ENCODE assay signal across 37 cellular contexts in genomic region chr4:93187441-93187840, GRCh38.
"Had no signal": no experiment of that assay in that cellular context is flagged by ENCODE, and none has a peak within 500 bp of the region (broad histone marks: within the 10 kb centered on the region; RNA-seq: fewer than 3 reads in every experiment).

No MANE protein-coding gene starts in this region.

- H3K9me3 Mint-ChIP-seq: activated naive CD4-positive, alpha-beta T cell treated with anti-CD3 and anti-CD28 coated beads, Interleukin-2, amount 50 U/mL, for 24 hours; activated naive CD8-positive, alpha-beta T cell treated with anti-CD3 and anti-CD28 coated beads for 36 hours; activated naive CD8-positive, alpha-beta T cell treated with anti-CD3 and anti-CD28 coated beads, Interleukin-2, amount 10 ng/mL, durations not matched to agents 7 days and 5 days; activated T-cell treated with anti-CD3 and anti-CD28 coated beads, Interleukin-2, amount 50 U/mL, for 72 hours; activated T-helper 1 cell treated with anti-CD3 and anti-CD28 coated beads, Interleukin-12 subunit alpha, Interleukin-12 subunit beta, Interleukin-2, Interleukin-4 antibody, amounts not matched to agents 30 ng/mL and 10 ng/mL and 1 ng/mL, durations not matched to agents 14 hours and 24 hours and 36 hours had no signal

- H3K27me3 Mint-ChIP-seq: activated naive CD4-positive, alpha-beta T cell treated with anti-CD3 and anti-CD28 coated beads, Interleukin-2, amount 10 ng/mL, durations not matched to agents 7 days and 5 days; activated naive CD4-positive, alpha-beta T cell treated with anti-CD3 and anti-CD28 coated beads, Interleukin-2, amount 50 U/mL, for 24 hours; activated naive CD8-positive, alpha-beta T cell; activated naive CD8-positive, alpha-beta T cell treated with anti-CD3 and anti-CD28 coated beads for 36 hours; activated naive CD8-positive, alpha-beta T cell treated with anti-CD3 and anti-CD28 coated beads, Interleukin-2, amount 10 ng/mL, durations not matched to agents 7 days and 5 days; activated naive CD8-positive, alpha-beta T cell treated with anti-CD3 and anti-CD28 coated beads, Interleukin-2, amount 50 U/mL, for 24 hours; activated T-cell treated with anti-CD3 and anti-CD28 coated beads, Interleukin-2, amount 50 U/mL, for 24 hours; activated T-helper 17 cell treated with anti-CD3 and anti-CD28 coated beads, Interleukin-2, amount 50 U/mL, for 72 hours; brain; central memory CD8-positive, alpha-beta T cell had no signal

- DNase-seq: activated effector memory CD4-positive, alpha-beta T cell treated with anti-CD3 and anti-CD28 coated beads, Interleukin-2, amount 50 U/mL, for 16 hours; activated effector memory CD4-positive, alpha-beta T cell treated with Interleukin-2 at 50 U/mL for 16 hours; activated gamma-delta T cell; activated gamma-delta T cell treated with Interleukin-2 at 50 U/mL for 16 hours; activated naive CD4-positive, alpha-beta T cell; activated naive CD4-positive, alpha-beta T cell treated with anti-CD3 and anti-CD28 coated beads for 36 hours; activated naive CD4-positive, alpha-beta T cell treated with anti-CD3 and anti-CD28 coated beads, Interleukin-2, amount 10 ng/mL, durations not matched to agents 7 days and 5 days; activated naive CD4-positive, alpha-beta T cell treated with anti-CD3 and anti-CD28 coated beads, Interleukin-2, amount 50 U/mL, for 16 hours; activated naive CD4-positive, alpha-beta T cell treated with Interleukin-2 at 50 U/mL for 16 hours; activated naive CD8-positive, alpha-beta T cell treated with anti-CD3 and anti-CD28 coated beads for 36 hours; activated naive CD8-positive, alpha-beta T cell treated with anti-CD3 and anti-CD28 coated beads, Interleukin-2, amount 10 ng/mL, durations not matched to agents 7 days and 5 days; activated naive CD8-positive, alpha-beta T cell treated with anti-CD3 and anti-CD28 coated beads, Interleukin-2, amount 50 U/mL, for 24 hours; activated T-cell treated with anti-CD3 and anti-CD28 coated beads, Interleukin-2, amount 50 U/mL, for 1 hour; activated T-cell treated with anti-CD3 and anti-CD28 coated beads, Interleukin-2, amount 50 U/mL, for 24 hours; activated T-cell treated with anti-CD3 and anti-CD28 coated beads, Interleukin-2, amount 50 U/mL, for 4 hours; activated T-cell treated with anti-CD3 and anti-CD28 coated beads, Interleukin-2, amount 50 U/mL, for 48 hours; activated T-cell treated with anti-CD3 and anti-CD28 coated beads, Interleukin-2, amount 50 U/mL, for 72 hours; adrenal gland; amniotic stem cell; amygdala; aorta; body of pancreas; brain microvascular endothelial cell; caudate nucleus; central memory CD4-positive, alpha-beta T cell; cerebellar nuclear complex had no signal

- H3K36me3 ChIP-seq: adrenal gland, ascending aorta, brain microvascular endothelial cell, breast epithelium, cardiac muscle cell had no signal

- H3K27ac ChIP-seq: adrenal gland, ascending aorta, body of pancreas, brain microvascular endothelial cell, breast epithelium, cardiac muscle cell had no signal

- H3K27me3 ChIP-seq: adrenal gland, ascending aorta, body of pancreas, brain microvascular endothelial cell, breast epithelium, cardiac muscle cell had no signal

- ATAC-seq: activated naive CD4-positive, alpha-beta T cell treated with anti-CD3 and anti-CD28 coated beads, Interleukin-2, amount 50 U/mL, for 72 hours; activated naive CD8-positive, alpha-beta T cell treated with anti-CD3 and anti-CD28 coated beads, Interleukin-2, amount 50 U/mL, for 24 hours; activated T-cell treated with anti-CD3 and anti-CD28 coated beads, Interleukin-2, amount 50 U/mL, for 4 hours; activated T-cell treated with anti-CD3 and anti-CD28 coated beads, Interleukin-2, amount 50 U/mL, for 72 hours; activated T-helper 17 cell treated with anti-CD3 and anti-CD28 coated beads, Interleukin-2, amount 50 U/mL, for 72 hours; body of pancreas had no signal

- H3K4me1 ChIP-seq: adrenal gland, ascending aorta, body of pancreas had no signal

- H3K4me3 ChIP-seq: adrenal gland, ascending aorta, body of pancreas, breast epithelium, cardiac muscle cell had no signal

- H3K36me3 Mint-ChIP-seq: activated naive CD4-positive, alpha-beta T cell treated with anti-CD3 and anti-CD28 coated beads, Interleukin-2, amount 10 ng/mL, durations not matched to agents 7 days and 5 days; activated naive CD4-positive, alpha-beta T cell treated with anti-CD3 and anti-CD28 coated beads, Interleukin-2, amount 50 U/mL, for 24 hours; activated naive CD4-positive, alpha-beta T cell treated with anti-CD3 and anti-CD28 coated beads, Interleukin-2, amount 50 U/mL, for 72 hours; activated naive CD8-positive, alpha-beta T cell; activated naive CD8-positive, alpha-beta T cell treated with anti-CD3 and anti-CD28 coated beads for 36 hours; activated naive CD8-positive, alpha-beta T cell treated with anti-CD3 and anti-CD28 coated beads, Interleukin-2, amount 10 ng/mL, durations not matched to agents 7 days and 5 days; brain had no signal

- H3K27ac Mint-ChIP-seq: activated naive CD4-positive, alpha-beta T cell treated with anti-CD3 and anti-CD28 coated beads for 36 hours; activated naive CD4-positive, alpha-beta T cell treated with anti-CD3 and anti-CD28 coated beads, Interleukin-2, amount 10 ng/mL, durations not matched to agents 7 days and 5 days; activated naive CD4-positive, alpha-beta T cell treated with anti-CD3 and anti-CD28 coated beads, Interleukin-2, amount 50 U/mL, for 24 hours; activated naive CD4-positive, alpha-beta T cell treated with anti-CD3 and anti-CD28 coated beads, Interleukin-2, amount 50 U/mL, for 72 hours; activated naive CD8-positive, alpha-beta T cell; activated naive CD8-positive, alpha-beta T cell treated with anti-CD3 and anti-CD28 coated beads for 36 hours; activated naive CD8-positive, alpha-beta T cell treated with anti-CD3 and anti-CD28 coated beads, Interleukin-2, amount 10 ng/mL, durations not matched to agents 7 days and 5 days; activated naive CD8-positive, alpha-beta T cell treated with anti-CD3 and anti-CD28 coated beads, Interleukin-2, amount 50 U/mL, for 24 hours; activated T-cell treated with anti-CD3 and anti-CD28 coated beads, Interleukin-2, amount 50 U/mL, for 24 hours; activated T-cell treated with anti-CD3 and anti-CD28 coated beads, Interleukin-2, amount 50 U/mL, for 72 hours; activated T-helper 1 cell treated with anti-CD3 and anti-CD28 coated beads, Interleukin-12 subunit alpha, Interleukin-12 subunit beta, Interleukin-2, Interleukin-4 antibody, amounts not matched to agents 30 ng/mL and 10 ng/mL and 1 ng/mL, durations not matched to agents 14 hours and 24 hours and 36 hours; activated T-helper 17 cell treated with anti-CD3 and anti-CD28 coated beads, Interleukin-2, amount 50 U/mL, for 72 hours; activated T-helper 2 cell treated with anti-CD3 and anti-CD28 coated beads, Interferon-gamma antibody, Interleukin-2, Interleukin-4, amounts not matched to agents 10 μg/mL and 5 μg/mL and 100 μg/mL, durations not matched to agents 14 hours and 24 hours and 36 hours had no signal

- H3K9me3 ChIP-seq: adrenal gland, ascending aorta, body of pancreas, breast epithelium had no signal

- H3K4me1 Mint-ChIP-seq: activated naive CD4-positive, alpha-beta T cell treated with anti-CD3 and anti-CD28 coated beads, Interleukin-2, amount 10 ng/mL, durations not matched to agents 7 days and 5 days; activated naive CD4-positive, alpha-beta T cell treated with anti-CD3 and anti-CD28 coated beads, Interleukin-2, amount 50 U/mL, for 24 hours; activated naive CD8-positive, alpha-beta T cell treated with anti-CD3 and anti-CD28 coated beads for 36 hours; activated naive CD8-positive, alpha-beta T cell treated with anti-CD3 and anti-CD28 coated beads, Interleukin-2, amount 10 ng/mL, durations not matched to agents 7 days and 5 days; activated naive CD8-positive, alpha-beta T cell treated with anti-CD3 and anti-CD28 coated beads, Interleukin-2, amount 50 U/mL, for 24 hours; activated T-helper 17 cell treated with anti-CD3 and anti-CD28 coated beads, Interleukin-2, amount 50 U/mL, for 72 hours; central memory CD8-positive, alpha-beta T cell had no signal

- H3K4me3 Mint-ChIP-seq: activated naive CD4-positive, alpha-beta T cell treated with anti-CD3 and anti-CD28 coated beads for 36 hours; activated naive CD4-positive, alpha-beta T cell treated with anti-CD3 and anti-CD28 coated beads, Interleukin-2, amount 10 ng/mL, durations not matched to agents 7 days and 5 days; activated naive CD4-positive, alpha-beta T cell treated with anti-CD3 and anti-CD28 coated beads, Interleukin-2, amount 50 U/mL, for 24 hours; activated naive CD8-positive, alpha-beta T cell; activated naive CD8-positive, alpha-beta T cell treated with anti-CD3 and anti-CD28 coated beads for 36 hours; activated naive CD8-positive, alpha-beta T cell treated with anti-CD3 and anti-CD28 coated beads, Interleukin-2, amount 10 ng/mL, durations not matched to agents 7 days and 5 days; activated naive CD8-positive, alpha-beta T cell treated with anti-CD3 and anti-CD28 coated beads, Interleukin-2, amount 50 U/mL, for 24 hours; activated T-cell treated with anti-CD3 and anti-CD28 coated beads, Interleukin-2, amount 50 U/mL, for 24 hours; activated T-cell treated with anti-CD3 and anti-CD28 coated beads, Interleukin-2, amount 50 U/mL, for 4 hours; activated T-cell treated with anti-CD3 and anti-CD28 coated beads, Interleukin-2, amount 50 U/mL, for 72 hours; activated T-helper 1 cell treated with anti-CD3 and anti-CD28 coated beads, Interleukin-12 subunit alpha, Interleukin-12 subunit beta, Interleukin-2, Interleukin-4 antibody, amounts not matched to agents 30 ng/mL and 10 ng/mL and 1 ng/mL, durations not matched to agents 14 hours and 24 hours and 36 hours; activated T-helper 17 cell treated with anti-CD3 and anti-CD28 coated beads, Interleukin-2, amount 50 U/mL, for 72 hours; brain; central memory CD8-positive, alpha-beta T cell had no signal
